14 cellular contexts compared by ENCODE assay signal in the genomic region with DNA sequence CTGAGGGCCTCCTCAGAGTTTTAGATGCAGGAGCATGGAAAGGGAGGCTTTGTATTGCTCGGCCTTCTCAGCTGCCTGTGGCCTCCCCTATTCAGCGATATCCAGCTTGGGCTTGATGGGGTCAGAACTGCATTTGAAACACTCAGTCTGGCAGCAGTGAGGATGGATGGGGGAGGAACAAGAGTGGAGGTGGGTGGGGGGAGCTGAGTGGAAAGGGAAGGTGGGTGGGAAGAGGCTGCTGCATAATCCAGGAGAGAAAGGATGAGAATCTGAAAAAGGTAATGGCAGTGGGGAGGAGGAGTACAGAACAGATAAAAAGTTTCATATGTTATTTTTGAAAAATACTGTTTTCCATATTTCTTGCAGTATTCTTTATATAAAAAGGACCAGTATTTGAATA.
DNase-seq lines count a peak whose midpoint lies in the region; ATAC-seq lines count a peak whose summit lies in the region.
"Had no signal": no experiment of that assay in that cellular context is flagged by ENCODE, and none has a peak within 500 bp of the region (broad histone marks: within the 10 kb centered on the region; RNA-seq: fewer than 3 reads in every experiment).

No MANE protein-coding gene starts in this region.

- ATAC-seq in HG03521 (IDR thresholded peaks at IDR 0.05; ENCODE audit: unreplicated experiment) = no peak
- ATAC-seq: K562 had no signal

- peak overlapping the region in 1 of 11 experiments; percentile 10; a peak in 1 of 22 replicates for H3K9ac ChIP-seq in BLaER1 treated with 17β-estradiol and CSF1 and Interleukin-3, amounts not matched to agents 10 nM and 100 nM

- peaks cover 15 to 29% (median 20%) of the 10 kb centered on the region in 10 experiments for H3K4me1 ChIP-seq in BLaER1 treated with 17β-estradiol and CSF1 and Interleukin-3, amounts not matched to agents 10 nM and 100 nM
- peaks cover 8% of the 10 kb centered on the region for H3K4me1 ChIP-seq in neuron (ENCODE audit: insufficient read depth, low read length)
- H3K4me1 ChIP-seq: Caco-2, HAP-1 had no signal

- peak overlapping the region; percentile 8 for H2AFZ ChIP-seq in neuron (ENCODE audit: low read depth, low read length)

- DNase-seq in caudate nucleus (lab: John Stamatoyannopoulos, UW) = peak in 29 of 61 donors; percentile 2 to 74 (median 25)
- peak; percentile 64 for DNase-seq in putamen (ENCODE audit: low spot score)
- no peak for DNase-seq in H4 (ENCODE audit: low spot score)
- no peak for DNase-seq in kidney tubule cell (ENCODE audit: low spot score)
- DNase-seq: 8988T; CD4-positive, alpha-beta T cell; IMR-90 had no signal

- no peak overlapping the region; a peak in 1 of 20 replicates for H3K4me3 ChIP-seq in BLaER1 treated with 17β-estradiol and CSF1 and Interleukin-3, amounts not matched to agents 10 nM and 100 nM
- no peak overlapping the region for H3K4me3 ChIP-seq in neuron (ENCODE audit: low read length)
- H3K4me3 ChIP-seq: HAP-1, K562 had no signal

- H3K27me3 ChIP-seq in BLaER1 treated with 17β-estradiol and CSF1 and Interleukin-3, amounts not matched to agents 10 nM and 100 nM = no peaks in the 10 kb centered on the region
- H3K27me3 ChIP-seq in neuron (ENCODE audit: insufficient read depth, low read length) = no peaks in the 10 kb centered on the region

- H4K20me1 ChIP-seq in BLaER1 treated with 17β-estradiol and CSF1 and Interleukin-3, amounts not matched to agents 10 nM and 100 nM = no peaks in the 10 kb centered on the region

- H3K27ac ChIP-seq in BLaER1 treated with 17β-estradiol and CSF1 and Interleukin-3, amounts not matched to agents 10 nM and 100 nM = peak overlapping the region in 9 of 11 experiments; percentile 13 to 59 (median 49); a peak in 16 of 22 replicates
- H3K27ac ChIP-seq in caudate nucleus (ENCODE audit: low read depth, low read length) = peak overlapping the region; percentile 39
- H3K27ac ChIP-seq: C4-2B had no signal

- no peaks in the 10 kb centered on the region for H3K36me3 ChIP-seq in BLaER1 treated with 17β-estradiol and CSF1 and Interleukin-3, amounts not matched to agents 10 nM and 100 nM
- no peaks in the 10 kb centered on the region for H3K36me3 ChIP-seq in neuron (ENCODE audit: insufficient read depth, low read length)
- H3K36me3 ChIP-seq: HAP-1 had no signal

- peak overlapping the region; percentile 53 to 79 (median 61) for H3K4me2 ChIP-seq in BLaER1 treated with 17β-estradiol and CSF1 and Interleukin-3, amounts not matched to agents 10 nM and 100 nM

- no peaks in the 10 kb centered on the region for H3K9me3 ChIP-seq in BLaER1 treated with 17β-estradiol and CSF1 and Interleukin-3, amounts not matched to agents 10 nM and 100 nM (replicated peaks in 1 of 11)
- no peaks in the 10 kb centered on the region for H3K9me3 ChIP-seq in neuron (ENCODE audit: low read length)
- H3K9me3 ChIP-seq: Caco-2, HAP-1 had no signal
